In genomic region chr11:69823641-69824285, GRCh38 we compare ENCODE assay signal across 39 cellular contexts. TPM values are rescaled to one million over a fixed set of nuclear protein-coding genes. Genes with fewer than 3 reads are reported as not detected.
"Had no signal": no experiment of that assay in that cellular context is flagged by ENCODE, and none has a peak within 500 bp of the region (broad histone marks: within the 10 kb centered on the region; RNA-seq: fewer than 3 reads in every experiment).

No MANE protein-coding gene starts in this region.

- H3K4me3 ChIP-seq: adrenal gland, body of pancreas, breast epithelium, Peyer's patch had no signal

- ATAC-seq: activated naive CD4-positive, alpha-beta T cell treated with anti-CD3 and anti-CD28 coated beads, Interleukin-2, amount 50 U/mL, for 72 hours; activated T-cell treated with anti-CD3 and anti-CD28 coated beads, Interleukin-2, amount 50 U/mL, for 4 hours; body of pancreas; PC-3; SK-N-SH treated with all-trans-retinoic acid at 6 μM for 48 hours had no signal

- H3K4me1 ChIP-seq: adrenal gland, body of pancreas, breast epithelium had no signal

- H3K27ac ChIP-seq: adrenal gland, body of pancreas, breast epithelium, Peyer's patch, VCaP had no signal

- H3K36me3 ChIP-seq: adrenal gland, breast epithelium, Peyer's patch had no signal

- DNase-seq: activated B cell treated with CpG ODN at 0.5 μM for 24 hours; activated CD4-positive, alpha-beta memory T cell treated with anti-CD3 and anti-CD28 coated beads for 36 hours; activated CD4-positive, alpha-beta T cell treated with anti-CD3 and anti-CD28 coated beads for 4 hours; activated CD4-positive, alpha-beta T cell treated with anti-CD3 and anti-CD28 coated beads, Interleukin-2, amount 50 U/mL, for 1 hour; activated CD4-positive, CD25-positive, alpha-beta regulatory T cell treated with anti-CD3 and anti-CD28 coated beads, Interleukin-2, amount 50 U/mL, for 72 hours; activated CD8-positive, alpha-beta memory T cell treated with anti-CD3 and anti-CD28 coated beads, Interleukin-2, amount 50 U/mL, for 4 hours; activated gamma-delta T cell treated with Interleukin-2 at 50 U/mL for 16 hours; activated naive CD4-positive, alpha-beta T cell treated with anti-CD3 and anti-CD28 coated beads for 36 hours; activated T-cell treated with anti-CD3 and anti-CD28 coated beads for 4 hours; activated T-cell treated with anti-CD3 and anti-CD28 coated beads, Interleukin-2, amount 50 U/mL, for 4 hours; adrenal gland; body of pancreas; NCI-H1092 treated with DMSO at 0.1 percent for 48 hours; NCI-H1417; NCI-H146; NCI-H187; NCI-H2029 treated with DMSO at 0.1 percent for 48 hours; NCI-H2107; NCI-H2171; NCI-H510A; NCI-H526; NCI-H748 treated with DMSO at 0.1 percent for 48 hours; NK-92 treated with Interleukin-12 subunit alpha and Interleukin-12 subunit beta, amount 100 ng/mL, for 24 hours; PC-3; RPMI8226; SIG-M5; T-helper 1 cell; T-helper 2 cell; T-helper 9 cell had no signal

- H3K9me3 ChIP-seq: adrenal gland, body of pancreas, Peyer's patch had no signal

- H3K27me3 ChIP-seq: body of pancreas had no signal

RNA-seq across cellular contexts. Expression of gene FGF3, which starts 4.5 kb away (rescaled TPM):
- total RNA-seq: activated B cell treated with CpG ODN at 0.5 μM for 24 hours; activated CD4-positive, alpha-beta memory T cell treated with anti-CD3 and anti-CD28 coated beads for 36 hours; activated naive CD4-positive, alpha-beta T cell treated with anti-CD3 and anti-CD28 coated beads for 36 hours; activated naive CD4-positive, alpha-beta T cell treated with anti-CD3 and anti-CD28 coated beads, Interleukin-2, amount 50 U/mL, for 72 hours; activated T-cell treated with anti-CD3 and anti-CD28 coated beads, Interleukin-2, amount 50 U/mL, for 4 hours; activated T-helper 1 cell treated with anti-CD3 and anti-CD28 coated beads, Interleukin-12 subunit alpha, Interleukin-12 subunit beta, Interleukin-2, Interleukin-4 antibody, amounts not matched to agents 30 ng/mL and 10 ng/mL and 1 ng/mL, durations not matched to agents 14 hours and 24 hours and 36 hours; adrenal gland; astrocyte; body of pancreas; breast epithelium; cardiac septum; M059J; PC-3; Peyer's patch; SK-MEL-5 had no signal
- polyA plus RNA-seq: adrenal gland had no signal

RNA-seq across cellular contexts. Expression of gene FGF4, which starts 48.6 kb away (rescaled TPM):
- total RNA-seq: activated B cell treated with CpG ODN at 0.5 μM for 24 hours; activated CD4-positive, alpha-beta memory T cell treated with anti-CD3 and anti-CD28 coated beads for 36 hours; activated naive CD4-positive, alpha-beta T cell treated with anti-CD3 and anti-CD28 coated beads for 36 hours; activated naive CD4-positive, alpha-beta T cell treated with anti-CD3 and anti-CD28 coated beads, Interleukin-2, amount 50 U/mL, for 72 hours; activated T-cell treated with anti-CD3 and anti-CD28 coated beads, Interleukin-2, amount 50 U/mL, for 4 hours; activated T-helper 1 cell treated with anti-CD3 and anti-CD28 coated beads, Interleukin-12 subunit alpha, Interleukin-12 subunit beta, Interleukin-2, Interleukin-4 antibody, amounts not matched to agents 30 ng/mL and 10 ng/mL and 1 ng/mL, durations not matched to agents 14 hours and 24 hours and 36 hours; adrenal gland; astrocyte; body of pancreas; breast epithelium; cardiac septum; M059J; PC-3; Peyer's patch; SK-MEL-5 had no signal
- polyA plus RNA-seq: adrenal gland had no signal
